Comparison of ENCODE assay signal across 8 cellular contexts in genomic region chr6:32185620-32186495, GRCh38. TPM values are rescaled to one million over a fixed set of nuclear protein-coding genes. Genes with fewer than 3 reads are reported as not detected.
DNase-seq lines count a peak whose midpoint lies in the region; ATAC-seq and TF ChIP-seq lines count a peak whose summit lies in the region.
"Not testable (repeated sequence)": the region's sequence is repeated elsewhere in the genome, so short reads cannot be mapped to it uniquely, and the experiment has no call there.

No MANE protein-coding gene starts in this region.

- H3K36me3 ChIP-seq in BLaER1 (peaks cover 62% of the 10 kb centered on the region), SK-N-MC (ENCODE audit: insufficient read depth, low read length) (peaks cover 42% of the 10 kb centered on the region)

- H3K9me3 Mint-ChIP-seq in neural crest cell; stimulated activated effector memory CD8-positive, alpha-beta T cell treated with anti-CD3 and anti-CD28 coated beads, Interleukin-12 subunit alpha, Interleukin-12 subunit beta, amount 100 ng/mL, for 72 hours: not testable (repeated sequence)

- peak overlapping the region; percentile 98; the same call in 1 of the 2 replicates for H3K4me2 ChIP-seq in BLaER1

- not testable (repeated sequence) for TF ChIP-seq CTCF in neural crest cell (conservative IDR thresholded peaks at IDR 0.05)

- H3K27ac ChIP-seq in BLaER1 (peak overlapping the region; percentile 32), SK-N-MC (peak overlapping the region; percentile 62), cingulate gyrus (ENCODE audit: low read depth, low read length) (peak overlapping the region; percentile 10)

- H3K9ac ChIP-seq in BLaER1 (peak overlapping the region; percentile 46), SK-N-MC (ENCODE audit: insufficient read length) (peak overlapping the region; percentile 20)

- H4K20me1 ChIP-seq in BLaER1, result not testable (repeated sequence)

- peak; percentile 67 for ATAC-seq in left ventricle myocardium superior
- ATAC-seq in stimulated activated effector memory CD8-positive, alpha-beta T cell treated with anti-CD3 and anti-CD28 coated beads, Interleukin-12 subunit alpha, Interleukin-12 subunit beta, amount 100 ng/mL, for 72 hours, result peak; percentile 88

- peaks cover 11% of the 10 kb centered on the region for H3K36me3 Mint-ChIP-seq in neural crest cell (ENCODE audit: low read depth)
- H3K36me3 Mint-ChIP-seq in stimulated activated effector memory CD8-positive, alpha-beta T cell treated with anti-CD3 and anti-CD28 coated beads, Interleukin-12 subunit alpha, Interleukin-12 subunit beta, amount 100 ng/mL, for 72 hours, result peaks cover 95% of the 10 kb centered on the region

- not testable (repeated sequence) for H3K4me3 ChIP-seq in BLaER1, SK-N-MC

- peaks cover 35% of the 10 kb centered on the region for H3K4me1 ChIP-seq in BLaER1

- intact Hi-C loops in left ventricle myocardium superior (cut with micrococcal nuclease), result not testable (repeated sequence)

- DNase-seq in HK-2 (ENCODE audit: unreplicated experiment), result peak; percentile 87
- DNase-seq in SK-N-MC (ENCODE audit: low read depth, low spot score); neural crest cell (ENCODE audit: low read depth, low spot score); stimulated activated effector memory CD8-positive, alpha-beta T cell treated with anti-CD3 and anti-CD28 coated beads, Interleukin-12 subunit alpha, Interleukin-12 subunit beta, amount 100 ng/mL, for 72 hours (ENCODE audit: low spot score in 2 of 2): not testable (repeated sequence)
- DNase-seq in activated T-cell treated with anti-CD3 and anti-CD28 coated beads, Interleukin-2, amount 50 U/mL, for 1 hour, result peak; percentile 55
- peak; percentile 88 for DNase-seq in left ventricle myocardium superior

- H3K27me3 ChIP-seq in BLaER1, result not testable (repeated sequence)

- not testable (repeated sequence) for H3K27me3 Mint-ChIP-seq in neural crest cell (ENCODE audit: low read depth)

- peak overlapping the region; percentile 54 for H3K27ac Mint-ChIP-seq in neural crest cell (ENCODE audit: unreplicated experiment)
- H3K27ac Mint-ChIP-seq in stimulated activated effector memory CD8-positive, alpha-beta T cell treated with anti-CD3 and anti-CD28 coated beads, Interleukin-12 subunit alpha, Interleukin-12 subunit beta, amount 100 ng/mL, for 72 hours, result peak overlapping the region; percentile 99

- peaks cover 46% of the 10 kb centered on the region for H3K4me1 Mint-ChIP-seq in neural crest cell
- peaks cover 72% of the 10 kb centered on the region for H3K4me1 Mint-ChIP-seq in stimulated activated effector memory CD8-positive, alpha-beta T cell treated with anti-CD3 and anti-CD28 coated beads, Interleukin-12 subunit alpha, Interleukin-12 subunit beta, amount 100 ng/mL, for 72 hours

- not testable (repeated sequence) for H3K9me3 ChIP-seq in BLaER1; SK-N-MC (ENCODE audit: low read depth, low read length)

- H3K4me3 Mint-ChIP-seq in neural crest cell, result peak overlapping the region; percentile 92
- peak overlapping the region; percentile 99 for H3K4me3 Mint-ChIP-seq in stimulated activated effector memory CD8-positive, alpha-beta T cell treated with anti-CD3 and anti-CD28 coated beads, Interleukin-12 subunit alpha, Interleukin-12 subunit beta, amount 100 ng/mL, for 72 hours

RNA-seq across cellular contexts. Expression of gene AGER, which starts 1.8 kb away (rescaled TPM):
- total RNA-seq in left ventricle myocardium superior (3.0 TPM), neural crest cell (25.7 and 26.0 TPM in 2 replicates)

RNA-seq across cellular contexts. Expression of gene PBX2, which starts 4.1 kb away (rescaled TPM):
- total RNA-seq in left ventricle myocardium superior (46.5 TPM), neural crest cell (205 and 206 TPM in 2 replicates)

RNA-seq across cellular contexts. Expression of gene GPSM3, which starts 6.6 kb away (rescaled TPM):
- 5.9 TPM for total RNA-seq in left ventricle myocardium superior
- 7.3 and 8.0 TPM in 2 replicates for total RNA-seq in neural crest cell

RNA-seq across cellular contexts. Expression of gene RNF5, which starts 7.7 kb away (rescaled TPM):
- total RNA-seq in left ventricle myocardium superior, result 94.1 TPM
- total RNA-seq in neural crest cell, result 60.2 and 60.7 TPM in 2 replicates

RNA-seq across cellular contexts. Expression of gene AGPAT1, which starts 10.0 kb away (rescaled TPM):
- total RNA-seq in left ventricle myocardium superior (49.7 TPM), neural crest cell (88.9 and 92.9 TPM in 2 replicates)

Comparison
In these comparisons a context has a peak if more than half of its experiments do, and no peak if none do; other contexts are left out.
1. H3K27ac ChIP-seq: peak in every context shown above with its lines; median percentile 62 in SK-N-MC; 32 in BLaER1; 10 in cingulate gyrus.